Comparison of ENCODE assay signal across 31 cellular contexts in genomic region chr11:16032974-16033373, GRCh38.
DNase-seq lines count a peak whose midpoint lies in the region; ATAC-seq, FAIRE-seq and TF ChIP-seq lines count a peak whose summit lies in the region.
"Had no signal": no experiment of that assay in that cellular context is flagged by ENCODE, and none has a peak within 500 bp of the region (broad histone marks: within the 10 kb centered on the region; RNA-seq: fewer than 3 reads in every experiment).

No MANE protein-coding gene starts in this region.

- TF ChIP-seq EP300 in HepG2 (IDR thresholded peaks at IDR 0.05; ENCODE audit: low read depth in 2 of 2, low read length in 2 of 2) = no peak
- TF ChIP-seq EP300 in HepG2 (CRISPR knock-in tag; IDR thresholded peaks at IDR 0.05; ENCODE audit: borderline replicate concordance) = no peak

- POLR2A ChIA-PET in HepG2 (lab: Yijun Ruan, JAX) = no interaction called here

- TF ChIP-seq CTCF in HepG2 (CRISPR knock-in tag; IDR thresholded peaks at IDR 0.05) = no peak
- no peak for TF ChIP-seq CTCF in right lobe of liver (IDR thresholded peaks at IDR 0.05)

- TF ChIP-seq RAD21 in HepG2 (CRISPR knock-in tag; IDR thresholded peaks at IDR 0.05) = no peak

- H3K79me2 ChIP-seq in HepG2 (ENCODE audit: insufficient read depth, low read length) = no peaks in the 10 kb centered on the region

- in situ Hi-C loops in HepG2 (cut with HindIII; ENCODE audit: extremely low pct_ligation_motif_present, low pct_unique_long_range_greater_than_20kb) = no loop called here

- 43% methylated on average over 3 of the region's 3 CpGs for WGBS in HepG2 (ENCODE audit: low lambda C conversion rate)
- WGBS in right lobe of liver (ENCODE audit: insufficient coverage, low coverage, low lambda C conversion rate, missing lambda C conversion rate) = 93% methylated on average over 3 of the region's 3 CpGs

- H3K9me3 ChIP-seq in HepG2 (ENCODE audit: low read length) (no peaks in the 10 kb centered on the region), right lobe of liver (no peaks in the 10 kb centered on the region), SK-N-MC (ENCODE audit: low read depth, low read length) (no peaks in the 10 kb centered on the region)
- H3K9me3 ChIP-seq: A549; BE2C; BLaER1; BLaER1 treated with 17β-estradiol and CSF1 and Interleukin-3, amounts not matched to agents 10 nM and 100 nM; Caco-2 had no signal

- H3K36me3 ChIP-seq in HepG2 (replicated peaks in 1 of 2; ENCODE audit: control insufficient read depth in 1 of 2, insufficient read depth in 2 of 2, low read length in 2 of 2) (no peaks in the 10 kb centered on the region), right lobe of liver (no peaks in the 10 kb centered on the region), SK-N-MC (ENCODE audit: insufficient read depth, low read length) (peaks cover 16% of the 10 kb centered on the region; the same call in 1 of the 2 replicates)
- H3K36me3 ChIP-seq: BE2C; BLaER1; BLaER1 treated with 17β-estradiol and CSF1 and Interleukin-3, amounts not matched to agents 10 nM and 100 nM had no signal

- no TSS peak for BruUV-seq in HepG2 (replicated peaks; lab: Mats Ljungman, UMichigan)

- no peak for FAIRE-seq in HepG2 (lab: Jason Lieb, UNC)
- FAIRE-seq: A204.1, A549, D721Med had no signal

- CTCF ChIA-PET in HepG2 (lab: Yijun Ruan, JAX; ENCODE audit: low intra/inter-chr PET ratio, low total read pairs) = no interaction called here

- H3K27ac ChIP-seq in HepG2 (ENCODE audit: extremely low read length, insufficient read depth, low read length) (no peak overlapping the region), right lobe of liver (no peak overlapping the region), SK-N-MC (peak overlapping the region; percentile 92; the same call in 1 of the 2 replicates)
- H3K27ac ChIP-seq: 22Rv1; A549; BLaER1; BLaER1 treated with 17β-estradiol and CSF1 and Interleukin-3, amounts not matched to agents 10 nM and 100 nM; C4-2B had no signal

- ATAC-seq in HepG2 = no peak
- no peak for ATAC-seq in right lobe of liver
- ATAC-seq in HG03469 (IDR thresholded peaks at IDR 0.05; ENCODE audit: unreplicated experiment) = no peak
- ATAC-seq: A549; CD8-positive, alpha-beta T cell had no signal

- H3K4me2 ChIP-seq in HepG2 (ENCODE audit: low read depth, low read length) = no peak overlapping the region
- H3K4me2 ChIP-seq: A549; BLaER1; BLaER1 treated with 17β-estradiol and CSF1 and Interleukin-3, amounts not matched to agents 10 nM and 100 nM had no signal

- intact Hi-C loops in HepG2 (cut with micrococcal nuclease; ENCODE audit: unreplicated experiment) (no loop called here), right lobe of liver (cut with DNase I) (no loop called here)

- H4K20me1 ChIP-seq in HepG2 (ENCODE audit: insufficient read depth, low read length) = no peaks in the 10 kb centered on the region
- H4K20me1 ChIP-seq: BLaER1; BLaER1 treated with 17β-estradiol and CSF1 and Interleukin-3, amounts not matched to agents 10 nM and 100 nM had no signal

- no peak overlapping the region for H2AFZ ChIP-seq in HepG2 (ENCODE audit: low read length)

- H3K9ac ChIP-seq in HepG2 (ENCODE audit: insufficient read depth, low read depth, low read length) (no peak overlapping the region), SK-N-MC (ENCODE audit: insufficient read length) (no peak overlapping the region)
- H3K9ac ChIP-seq: BLaER1; BLaER1 treated with 17β-estradiol and CSF1 and Interleukin-3, amounts not matched to agents 10 nM and 100 nM had no signal

- TF ChIP-seq POLR2A in HepG2 (IDR thresholded peaks at IDR 0.05; ENCODE audit: insufficient read depth in 1 of 2, low read depth in 2 of 2, low read length in 2 of 2) = no peak
- TF ChIP-seq POLR2A in right lobe of liver (IDR thresholded peaks at IDR 0.05) = no peak

- no peak for DNase-seq in HepG2 (ENCODE audit: low spot score)
- DNase-seq in right lobe of liver = no peak
- DNase-seq in SK-N-MC (ENCODE audit: low read depth, low spot score) = no peak
- DNase-seq: 8988T; ACHN; AML-193; BE2C; C1 segment of cervical spinal cord; Caco-2; Calu3; CD4-positive, alpha-beta memory T cell; CD4-positive, alpha-beta T cell; CD4-positive, CD25-positive, alpha-beta regulatory T cell; CD8-positive, alpha-beta memory T cell; CD8-positive, alpha-beta T cell; COR-L47; DMS 273 treated with DMSO at 0.1 percent for 48 hours; DMS153; DMS53; DMS79; DMS79 treated with DMSO at 0.1 percent for 48 hours; DND-41; EL had no signal

- no peaks in the 10 kb centered on the region for H3K4me1 ChIP-seq in HepG2 (ENCODE audit: insufficient read depth, low read length)
- H3K4me1 ChIP-seq in right lobe of liver = no peaks in the 10 kb centered on the region
- H3K4me1 ChIP-seq: A549; BE2C; BLaER1; BLaER1 treated with 17β-estradiol and CSF1 and Interleukin-3, amounts not matched to agents 10 nM and 100 nM; Caco-2 had no signal

- H3K27me3 ChIP-seq in HepG2 (ENCODE audit: control insufficient read depth in 1 of 2, insufficient read depth in 2 of 2, low read length in 2 of 2) (no peaks in the 10 kb centered on the region), right lobe of liver (no peaks in the 10 kb centered on the region)
- H3K27me3 ChIP-seq: BE2C; BLaER1; BLaER1 treated with 17β-estradiol and CSF1 and Interleukin-3, amounts not matched to agents 10 nM and 100 nM had no signal

- no peak overlapping the region for H3K4me3 ChIP-seq in HepG2 (replicated peaks in 1 of 3; ENCODE audit: insufficient read depth in 1 of 3, low read depth in 2 of 3, low read length in 3 of 3)
- no peak overlapping the region for H3K4me3 ChIP-seq in right lobe of liver
- H3K4me3 ChIP-seq in SK-N-MC = no peak overlapping the region
- H3K4me3 ChIP-seq: A549; BLaER1; BLaER1 treated with 17β-estradiol and CSF1 and Interleukin-3, amounts not matched to agents 10 nM and 100 nM had no signal

TF ChIP-seq in HepG2, 621 proteins besides CTCF, POLR2A, EP300 and RAD21:
- TF ChIP-seq CREB1 (IDR thresholded peaks at IDR 0.05) (peak; percentile 91), CREB1 (CRISPR knock-in tag; IDR thresholded peaks at IDR 0.05) (no peak), ZNF792 (CRISPR knock-in tag; IDR thresholded peaks at IDR 0.05) (no peak), ZNF691 (CRISPR knock-in tag; IDR thresholded peaks at IDR 0.05; ENCODE audit: borderline replicate concordance, low read depth) (no peak), ATF7 (IDR thresholded peaks at IDR 0.05) (peak; percentile 72), ATF7 (CRISPR knock-in tag; IDR thresholded peaks at IDR 0.05) (no peak)
TF ChIP-seq in HepG2: peak in this region for 2.
